ENCODE assay signal across 16 cellular contexts in the genomic region with DNA sequence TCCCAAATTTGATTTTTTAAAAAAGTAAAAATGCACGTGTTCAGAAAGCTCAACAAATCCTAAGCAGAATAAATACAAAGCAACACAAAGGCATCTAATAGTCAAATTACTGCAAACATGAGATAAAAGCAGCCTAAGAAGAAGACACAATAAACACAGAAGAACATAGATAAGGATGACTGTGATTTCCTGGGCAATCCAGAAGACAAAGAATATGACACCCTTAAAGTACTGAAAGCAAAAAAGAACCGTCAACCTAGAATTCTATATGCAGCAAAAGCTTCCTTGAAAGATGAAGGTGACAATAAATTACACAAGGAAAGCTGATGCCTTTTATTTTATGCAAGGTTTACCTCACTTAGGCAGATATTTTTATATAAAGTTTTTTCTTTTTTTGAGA. TPM values are rescaled to one million over a fixed set of nuclear protein-coding genes. Genes with fewer than 3 reads are reported as not detected.
DNase-seq lines count a peak whose midpoint lies in the region; ATAC-seq lines count a peak whose summit lies in the region.
"Had no signal": no experiment of that assay in that cellular context is flagged by ENCODE, and none has a peak within 500 bp of the region (broad histone marks: within the 10 kb centered on the region; RNA-seq: fewer than 3 reads in every experiment).

No MANE protein-coding gene starts in this region.

- DNase-seq in DMS53 (lab: John Stamatoyannopoulos, UW): peak; percentile 34
- DNase-seq in DMS53 treated with DMSO at 0.1 percent for 48 hours (lab: John Stamatoyannopoulos, UW; ENCODE audit: unreplicated experiment): no peak
- DNase-seq in M059J (ENCODE audit: low read depth): peak; percentile 8
- no peak for DNase-seq in DMS153 treated with DMSO at 0.1 percent for 48 hours (lab: John Stamatoyannopoulos, UW; ENCODE audit: unreplicated experiment)
- DNase-seq: ACHN; BE2C; C1 segment of cervical spinal cord; CD4-positive, alpha-beta memory T cell; CD4-positive, CD25-positive, alpha-beta regulatory T cell; CD8-positive, alpha-beta memory T cell; COR-L47; DMS 273 treated with DMSO at 0.1 percent for 48 hours; DMS153; DMS79 treated with DMSO at 0.1 percent for 48 hours; GF-D8 had no signal

- ATAC-seq in GM18861 (IDR thresholded peaks at IDR 0.05; ENCODE audit: unreplicated experiment): no peak

RNA-seq across cellular contexts. Expression of a gene that starts 58.2 kb away (rescaled TPM):
- 4.2 and 9.8 TPM in 2 replicates for total RNA-seq in M059J (2014; rRNA removed; shearing (Covaris generic))

Comparison
In these comparisons a context has a peak if more than half of its experiments do, and no peak if none do; other contexts are left out.
1. DNase-seq: peak in DMS53 (single experiment) and M059J (single experiment); none in DMS53 treated with DMSO at 0.1 percent for 48 hours (single experiment) and DMS153 treated with DMSO at 0.1 percent for 48 hours (single experiment).